ENCODE assay signal across 8 cellular contexts in the genomic region with DNA sequence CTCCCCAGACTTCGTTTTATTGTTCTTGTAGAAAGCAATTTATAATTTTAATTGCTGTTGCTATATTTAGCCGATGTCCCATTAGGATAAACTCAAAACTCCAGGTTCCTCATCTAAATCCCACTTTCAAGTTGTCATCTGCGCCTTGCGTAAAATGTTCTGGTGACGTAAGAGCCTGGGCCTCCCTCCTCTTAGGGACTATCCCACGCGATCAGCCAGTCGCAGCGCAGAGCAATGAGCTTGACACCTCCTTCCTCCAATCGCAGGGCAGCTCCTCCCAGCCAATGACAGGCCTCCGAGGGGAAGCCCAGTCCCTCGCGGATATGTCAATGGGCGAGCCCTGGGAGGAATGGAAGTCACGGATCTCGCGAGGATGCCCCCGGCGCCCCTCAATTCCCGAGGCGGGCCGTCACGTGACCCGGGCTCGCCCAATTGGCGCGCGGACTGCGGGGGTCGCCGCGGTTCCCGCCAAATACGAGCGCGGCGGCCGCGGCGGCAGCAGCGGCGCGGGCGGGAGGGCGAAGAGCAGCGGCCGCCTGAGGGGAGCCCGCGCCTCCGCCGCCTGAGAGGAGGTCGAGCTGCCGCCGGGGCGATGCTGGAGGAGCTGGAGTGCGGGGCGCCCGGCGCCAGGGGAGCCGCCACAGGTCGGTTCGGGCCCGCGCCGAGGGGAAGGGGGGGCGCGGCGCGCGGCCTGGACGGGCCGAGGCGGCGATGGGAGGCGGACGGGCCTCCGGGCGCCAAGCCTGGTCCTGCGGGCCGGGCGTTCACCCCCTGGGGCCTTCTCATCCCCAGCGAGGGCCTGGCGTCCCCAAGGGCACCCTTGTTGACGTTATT. TPM values are rescaled to one million over a fixed set of nuclear protein-coding genes. Genes with fewer than 3 reads are reported as not detected.
DNase-seq lines count a peak whose midpoint lies in the region; ATAC-seq and TF ChIP-seq lines count a peak whose summit lies in the region.

A gene with protein sequence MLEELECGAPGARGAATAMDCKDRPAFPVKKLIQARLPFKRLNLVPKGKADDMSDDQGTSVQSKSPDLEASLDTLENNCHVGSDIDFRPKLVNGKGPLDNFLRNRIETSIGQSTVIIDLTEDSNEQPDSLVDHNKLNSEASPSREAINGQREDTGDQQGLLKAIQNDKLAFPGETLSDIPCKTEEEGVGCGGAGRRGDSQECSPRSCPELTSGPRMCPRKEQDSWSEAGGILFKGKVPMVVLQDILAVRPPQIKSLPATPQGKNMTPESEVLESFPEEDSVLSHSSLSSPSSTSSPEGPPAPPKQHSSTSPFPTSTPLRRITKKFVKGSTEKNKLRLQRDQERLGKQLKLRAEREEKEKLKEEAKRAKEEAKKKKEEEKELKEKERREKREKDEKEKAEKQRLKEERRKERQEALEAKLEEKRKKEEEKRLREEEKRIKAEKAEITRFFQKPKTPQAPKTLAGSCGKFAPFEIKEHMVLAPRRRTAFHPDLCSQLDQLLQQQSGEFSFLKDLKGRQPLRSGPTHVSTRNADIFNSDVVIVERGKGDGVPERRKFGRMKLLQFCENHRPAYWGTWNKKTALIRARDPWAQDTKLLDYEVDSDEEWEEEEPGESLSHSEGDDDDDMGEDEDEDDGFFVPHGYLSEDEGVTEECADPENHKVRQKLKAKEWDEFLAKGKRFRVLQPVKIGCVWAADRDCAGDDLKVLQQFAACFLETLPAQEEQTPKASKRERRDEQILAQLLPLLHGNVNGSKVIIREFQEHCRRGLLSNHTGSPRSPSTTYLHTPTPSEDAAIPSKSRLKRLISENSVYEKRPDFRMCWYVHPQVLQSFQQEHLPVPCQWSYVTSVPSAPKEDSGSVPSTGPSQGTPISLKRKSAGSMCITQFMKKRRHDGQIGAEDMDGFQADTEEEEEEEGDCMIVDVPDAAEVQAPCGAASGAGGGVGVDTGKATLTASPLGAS (plus strand): TSS at position 470 of the 834 bp plus-strand sequence. CDS start 123 bp downstream, at position 593.

- H3K4me3 Mint-ChIP-seq in activated CD8-positive, alpha-beta memory T cell treated with anti-CD3 and anti-CD28 coated beads, Interleukin-2, amount 10 ng/mL, durations not matched to agents 7 days and 5 days: peak within 1 kb of the TSS; percentile 94
- H3K4me3 Mint-ChIP-seq in endodermal cell: peak within 1 kb of the TSS; percentile 87

- peaks cover 12% of the 10 kb centered on the region for H3K79me1 ChIP-seq in mesendoderm (ENCODE audit: low read length)

- H3K27ac ChIP-seq in endodermal cell (ENCODE audit: low read depth, low read length) (peak within 1 kb of the TSS; percentile 82), mesendoderm (ENCODE audit: low read depth, low read length) (peak within 1 kb of the TSS; percentile 14)

- H2BK120ac ChIP-seq in mesendoderm (ENCODE audit: low read depth, low read length): peak within 1 kb of the TSS; percentile 2

- peaks cover 64% of the 10 kb centered on the region for H3K79me2 ChIP-seq in mesendoderm (ENCODE audit: control insufficient read depth, insufficient read depth, low read length)

- H3K9ac ChIP-seq in NT2/D1 (ENCODE audit: insufficient read length, low read depth) (peak within 1 kb of the TSS; percentile 95), endodermal cell (ENCODE audit: extremely low read depth, low read length, poor library complexity, severe bottlenecking) (peak within 1 kb of the TSS; percentile 95), mesendoderm (ENCODE audit: low read length) (peak within 1 kb of the TSS; percentile 98)

- no peak within 1 kb of the TSS for H4K8ac ChIP-seq in mesendoderm (ENCODE audit: low read depth, low read length)

- no peak within 1 kb of the TSS for H4K5ac ChIP-seq in mesendoderm (ENCODE audit: low read length)

- H3K36me3 ChIP-seq in NT2/D1 (ENCODE audit: insufficient read depth, insufficient read length, low read length) (peaks cover 47% of the 10 kb centered on the region), endodermal cell (ENCODE audit: control insufficient read depth, insufficient read depth, low read length) (peaks cover 20% of the 10 kb centered on the region), mesendoderm (ENCODE audit: control insufficient read depth, insufficient read depth, low read length) (no peaks in the 10 kb centered on the region)

- peaks cover 4% of the 10 kb centered on the region for H3K4me1 ChIP-seq in NT2/D1 (ENCODE audit: insufficient read depth, insufficient read length)
- no peaks in the 10 kb centered on the region for H3K4me1 ChIP-seq in endodermal cell (ENCODE audit: control insufficient read depth, insufficient read depth, low read length)
- no peaks in the 10 kb centered on the region for H3K4me1 ChIP-seq in mesendoderm (ENCODE audit: control insufficient read depth, low read depth, low read length)

- H3K18ac ChIP-seq in mesendoderm (ENCODE audit: low read length): peak within 1 kb of the TSS; percentile 86

- H3K4me1 Mint-ChIP-seq in activated CD8-positive, alpha-beta memory T cell treated with anti-CD3 and anti-CD28 coated beads, Interleukin-2, amount 10 ng/mL, durations not matched to agents 7 days and 5 days: peaks cover 63% of the 10 kb centered on the region
- H3K4me1 Mint-ChIP-seq in endodermal cell: peaks cover 22% of the 10 kb centered on the region

- H3K4me3 ChIP-seq in NT2/D1 (ENCODE audit: insufficient read length, low read depth) (peak within 1 kb of the TSS; percentile 72), endodermal cell (ENCODE audit: low read length) (peak within 1 kb of the TSS; percentile 87), mesendoderm (ENCODE audit: low read length) (peak within 1 kb of the TSS; percentile 88)

- peaks cover 34% of the 10 kb centered on the region for H3K36me3 Mint-ChIP-seq in activated CD8-positive, alpha-beta memory T cell treated with anti-CD3 and anti-CD28 coated beads, Interleukin-2, amount 10 ng/mL, durations not matched to agents 7 days and 5 days
- peaks cover 22% of the 10 kb centered on the region for H3K36me3 Mint-ChIP-seq in endodermal cell (ENCODE audit: low read depth)

- H3K4ac ChIP-seq in mesendoderm (ENCODE audit: low read depth, low read length): peak within 1 kb of the TSS; percentile 82

- no peaks in the 10 kb centered on the region for H3K27me3 Mint-ChIP-seq in activated CD8-positive, alpha-beta memory T cell treated with anti-CD3 and anti-CD28 coated beads, Interleukin-2, amount 10 ng/mL, durations not matched to agents 7 days and 5 days
- H3K27me3 Mint-ChIP-seq in endodermal cell (ENCODE audit: insufficient read depth): no peaks in the 10 kb centered on the region

- H3K9me3 Mint-ChIP-seq in activated CD8-positive, alpha-beta memory T cell treated with anti-CD3 and anti-CD28 coated beads, Interleukin-2, amount 10 ng/mL, durations not matched to agents 7 days and 5 days (ENCODE audit: low read depth): no peaks in the 10 kb centered on the region
- H3K9me3 Mint-ChIP-seq in endodermal cell: no peaks in the 10 kb centered on the region

- ATAC-seq in GM21381 (IDR thresholded peaks at IDR 0.05; ENCODE audit: unreplicated experiment): peak; percentile 74
- ATAC-seq in activated CD8-positive, alpha-beta memory T cell treated with anti-CD3 and anti-CD28 coated beads, Interleukin-2, amount 10 ng/mL, durations not matched to agents 7 days and 5 days: peak; percentile 93

- WGBS in endodermal cell (ENCODE audit: insufficient coverage in 1 of 2, insufficient read length in 1 of 2), 2 experiments: 0% methylated on average over 8 to 84 of the region's 84 CpGs
- WGBS in mesendoderm (ENCODE audit: extremely low coverage, insufficient coverage, low lambda C conversion rate): no CpG with 5 or more reads among the region's 84 CpGs

- H3K23ac ChIP-seq in mesendoderm (ENCODE audit: low read length): peak within 1 kb of the TSS; percentile 3

- H3K4me2 ChIP-seq in mesendoderm (ENCODE audit: low read length): peak within 1 kb of the TSS; percentile 91

- H2BK5ac ChIP-seq in mesendoderm (ENCODE audit: low read length): peak within 1 kb of the TSS; percentile 7

- DNase-seq in COR-L47 (lab: John Stamatoyannopoulos, UW) (peak; percentile 99), HUDEP-2 (lab: John Stamatoyannopoulos, UW; ENCODE audit: unreplicated experiment in 76 of 76) (peak in 75 of 76 experiments; percentile 61 to 100 (median 100)), NT2/D1 (ENCODE audit: low read depth, low spot score) (peak; percentile 99), endodermal cell (peak; percentile 100), mesendoderm (peak; percentile 100)
- DNase-seq in activated CD8-positive, alpha-beta memory T cell treated with anti-CD3 and anti-CD28 coated beads, Interleukin-2, amount 10 ng/mL, durations not matched to agents 7 days and 5 days: peak; percentile 100
- DNase-seq in stimulated activated CD8-positive, alpha-beta memory T cell treated with anti-CD3 and anti-CD28 coated beads, Interleukin-15, amount 100 ng/mL, for 1 hour (ENCODE audit: low read depth): peak; percentile 96

- no peaks in the 10 kb centered on the region for H3K9me3 ChIP-seq in NT2/D1 (ENCODE audit: insufficient read depth, low read length)
- H3K9me3 ChIP-seq in endodermal cell (ENCODE audit: control insufficient read depth, low read length): no peaks in the 10 kb centered on the region

- H2AK5ac ChIP-seq in mesendoderm (ENCODE audit: low read length): peak within 1 kb of the TSS; percentile 6

- peak within 1 kb of the TSS; percentile 97 for H3K27ac Mint-ChIP-seq in activated CD8-positive, alpha-beta memory T cell treated with anti-CD3 and anti-CD28 coated beads, Interleukin-2, amount 10 ng/mL, durations not matched to agents 7 days and 5 days
- peak within 1 kb of the TSS; percentile 96 for H3K27ac Mint-ChIP-seq in endodermal cell

- peak within 1 kb of the TSS; percentile 95 for H3K56ac ChIP-seq in mesendoderm (ENCODE audit: low read length)

- no peak for TF ChIP-seq CTCF in endodermal cell (conservative IDR thresholded peaks at IDR 0.05)

- CTCF ChIA-PET in activated CD8-positive, alpha-beta memory T cell treated with anti-CD3 and anti-CD28 coated beads, Interleukin-2, amount 10 ng/mL, durations not matched to agents 7 days and 5 days (lab: Charles Lee): interaction anchor here (0.6 to 3.3 kb wide), 13 partner anchors 25 to 414 kb away, joined by 3 to 34 read pairs (median 5); a partner anchor contains a TSS

- H3K27me3 ChIP-seq in NT2/D1 (ENCODE audit: insufficient read depth, insufficient read length) (no peaks in the 10 kb centered on the region), endodermal cell (ENCODE audit: control insufficient read depth, insufficient read depth, low read length, poor library complexity, severe bottlenecking) (no peaks in the 10 kb centered on the region), mesendoderm (ENCODE audit: insufficient read depth, low read length, poor library complexity) (no peaks in the 10 kb centered on the region)

- no peak within 1 kb of the TSS for H2BK15ac ChIP-seq in mesendoderm (replicated peaks; ENCODE audit: low read depth)

RNA-seq across cellular contexts. Expression of the gene that starts here (rescaled TPM):
- total RNA-seq in activated CD8-positive, alpha-beta memory T cell treated with anti-CD3 and anti-CD28 coated beads, Interleukin-2, amount 10 ng/mL, durations not matched to agents 7 days and 5 days: 100 to 1,000 TPM; 118 to 126 TPM
- 10 to 100 TPM; 70.7 to 76.9 TPM for total RNA-seq in endodermal cell
- polyA plus RNA-seq in endodermal cell (2013, experiment 1 of 2): 48.1 TPM
- polyA plus RNA-seq in endodermal cell (2013, experiment 2 of 2): 46.4 TPM
- polyA plus RNA-seq in mesendoderm (2013, experiment 1 of 2): 107 TPM
- polyA plus RNA-seq in mesendoderm (2013, experiment 2 of 2): 110 TPM

Comparison
In these comparisons a context has a peak if more than half of its experiments do, and no peak if none do; other contexts are left out.
1. Peak in every context shown above with its lines: DNase-seq, ATAC-seq, H3K4me3 ChIP-seq and H3K27ac ChIP-seq.